Comparison of ENCODE assay signal across 11 cellular contexts in genomic region chr10:46019541-46020343, GRCh38. TPM values are rescaled to one million over a fixed set of nuclear protein-coding genes. Genes with fewer than 3 reads are reported as not detected.
A peak's percentile ranks its signal among the peaks of the same experiment; 100 is the strongest.
DNase-seq lines count a peak whose midpoint lies in the region; ATAC-seq, FAIRE-seq and TF ChIP-seq lines count a peak whose summit lies in the region.
"Had no signal": no experiment of that assay in that cellular context is flagged by ENCODE, and none has a peak within 500 bp of the region (broad histone marks: within the 10 kb centered on the region; RNA-seq: fewer than 3 reads in every experiment).

No MANE protein-coding gene starts in this region.

- no peak for TF ChIP-seq CTCF in GM12878 (IDR thresholded peaks at IDR 0.05 in 2 of 3, conservative IDR thresholded peaks at IDR 0.05 in 1 of 3; ENCODE audit: control insufficient read depth in 2 of 3, extremely low read depth in 1 of 3, insufficient read depth in 1 of 3, low read depth in 3 of 3, low read length in 3 of 3)
- TF ChIP-seq CTCF in right lobe of liver (IDR thresholded peaks at IDR 0.05), result no peak

- H3K9me3 ChIP-seq in GM12878 (replicated peaks; ENCODE audit: control insufficient read depth, insufficient read depth, low read length), result no peaks in the 10 kb centered on the region
- H3K9me3 ChIP-seq in right lobe of liver, result no peaks in the 10 kb centered on the region
- no peaks in the 10 kb centered on the region for H3K9me3 ChIP-seq in thymus (ENCODE audit: control insufficient read depth)

- DNase-seq in activated CD4-positive, alpha-beta T cell treated with anti-CD3 and anti-CD28 coated beads, Interleukin-2, amount 10 ng/mL, durations not matched to agents 24 days and 14 days, result peak; percentile 66
- DNase-seq in activated CD4-positive, alpha-beta T cell treated with anti-CD3 and anti-CD28 coated beads, Interleukin-2, amount 50 U/mL, for 48 hours, result no peak
- DNase-seq in GM12878 (ENCODE audit: low read depth, low spot score) (no peak), right lobe of liver (peak; percentile 30 to 69 (median 68)), DMS153 treated with DMSO at 0.1 percent for 48 hours (lab: John Stamatoyannopoulos, UW; ENCODE audit: unreplicated experiment) (no peak)
- DNase-seq: activated CD4-positive, alpha-beta T cell treated with anti-CD3 and anti-CD28 coated beads for 48 hours had no signal

- WGBS in GM12878 (ENCODE audit: insufficient coverage, insufficient replicate concordance, low lambda C conversion rate, missing lambda C conversion rate), result 75% methylated on average over 7 of the region's 7 CpGs
- WGBS in right lobe of liver (ENCODE audit: insufficient coverage, low coverage, low lambda C conversion rate, missing lambda C conversion rate), result 8% methylated on average over 7 of the region's 7 CpGs
- 72% methylated on average over 7 of the region's 7 CpGs for WGBS in thymus

- H3K4me1 ChIP-seq in GM12878 (ENCODE audit: control insufficient read depth, insufficient read depth, low read length) (peaks cover 12% of the 10 kb centered on the region), right lobe of liver (peaks cover 0 to 77% (median 30%) of the 10 kb centered on the region in 4 donors), thymus (ENCODE audit: control insufficient read depth, insufficient read depth, low read length) (peaks cover 17% of the 10 kb centered on the region)

- in situ Hi-C loops in GM12878 (cut with MboI), result loop anchor here (10.0 kb wide), 1 partner anchor 1015 kb away; the partner anchor contains the start of gene ZNF22

- H3K27me3 ChIP-seq in GM12878 (replicated peaks in 1 of 2; ENCODE audit: control insufficient read depth in 2 of 2, insufficient read depth in 2 of 2, low read length in 1 of 2) (no peaks in the 10 kb centered on the region), right lobe of liver (no peaks in the 10 kb centered on the region), thymus (ENCODE audit: control insufficient read depth, insufficient read depth) (no peaks in the 10 kb centered on the region)

- H3K4me2 ChIP-seq in GM12878 (ENCODE audit: control insufficient read depth, insufficient read depth), result peak overlapping the region; percentile 60

- TF ChIP-seq EP300 in GM12878 (IDR thresholded peaks at IDR 0.05; ENCODE audit: borderline replicate concordance in 1 of 2, control insufficient read depth in 1 of 2, low read depth in 2 of 2, low read length in 2 of 2), result no peak

- peaks cover 79% of the 10 kb centered on the region for H3K79me2 ChIP-seq in GM12878 (ENCODE audit: control insufficient read depth, insufficient read depth, low read length)

- peak overlapping the region; percentile 64 for H3K27ac ChIP-seq in GM12878 (ENCODE audit: control insufficient read depth, insufficient read depth)
- peak overlapping the region; percentile 47 to 93 (median 55) for H3K27ac ChIP-seq in right lobe of liver
- H3K27ac ChIP-seq in thymus (ENCODE audit: low read depth), result peak overlapping the region; percentile 61

- H3K27me3 Mint-ChIP-seq in activated CD4-positive, alpha-beta T cell treated with anti-CD3 and anti-CD28 coated beads, Interleukin-2, amount 10 ng/mL, durations not matched to agents 24 days and 14 days, result no peaks in the 10 kb centered on the region

- FAIRE-seq in GM12878 (lab: Jason Lieb, UNC), result no peak

- H3K36me3 ChIP-seq in GM12878 (ENCODE audit: control insufficient read depth in 2 of 2, insufficient read depth in 2 of 2, low read length in 1 of 2) (peaks cover 6 to 9% of the 10 kb centered on the region in 2 experiments; a peak in 3 of 4 replicates), right lobe of liver (peaks cover 0 to 12% (median 5%) of the 10 kb centered on the region in 4 donors), thymus (ENCODE audit: control insufficient read depth, insufficient read depth) (peaks cover 10% of the 10 kb centered on the region)

- intact Hi-C loops in activated CD4-positive, alpha-beta T cell treated with anti-CD3 and anti-CD28 coated beads, Interleukin-2, amount 10 ng/mL, durations not matched to agents 24 days and 14 days (cut with micrococcal nuclease), result loop anchor here (10.0 kb wide), 3 partner anchors 95 to 425 kb away; partner anchors contain the start of gene ANTXRL
- intact Hi-C loops in GM12878 (cut with micrococcal nuclease; ENCODE audit: unreplicated experiment) (loop anchor here (5.0 to 10.0 kb wide), 2 partner anchors 555 to 767 kb away; no protein-coding TSS in a partner anchor), right lobe of liver (cut with DNase I) (no loop called here)

- RAD21 ChIA-PET in GM12878 (lab: Charles Lee; ENCODE audit: unreplicated experiment), result no interaction called here

- H3K4me1 Mint-ChIP-seq in activated CD4-positive, alpha-beta T cell treated with anti-CD3 and anti-CD28 coated beads, Interleukin-2, amount 10 ng/mL, durations not matched to agents 24 days and 14 days, result peaks cover 47% of the 10 kb centered on the region

- H3K27ac Mint-ChIP-seq in activated CD4-positive, alpha-beta T cell treated with anti-CD3 and anti-CD28 coated beads, Interleukin-2, amount 10 ng/mL, durations not matched to agents 24 days and 14 days, result peak overlapping the region; percentile 16

- POLR2A ChIA-PET in GM12878 (lab: Charles Lee), result interaction anchor here (0.9 kb wide), 1 partner anchor 17 kb away, joined by 3 read pairs; no protein-coding TSS in a partner anchor

- peak overlapping the region; percentile 30 for H3K4me3 Mint-ChIP-seq in activated CD4-positive, alpha-beta T cell treated with anti-CD3 and anti-CD28 coated beads, Interleukin-2, amount 10 ng/mL, durations not matched to agents 24 days and 14 days

- H3K4me3 ChIP-seq in GM12878, result 0 out of 2 replicates have a peak overlapping the region, but pooled peaks have one; percentile 0
- peak overlapping the region in 2 of 3 donors; percentile 0 to 62 for H3K4me3 ChIP-seq in right lobe of liver
- no peak overlapping the region for H3K4me3 ChIP-seq in thymus (ENCODE audit: low read length)

- TF ChIP-seq POLR2A in GM12878 (IDR thresholded peaks at IDR 0.05; ENCODE audit: low read depth, low read length) (no peak), right lobe of liver (IDR thresholded peaks at IDR 0.05) (no peak)

- peak overlapping the region; percentile 1; the same call in 1 of the 2 replicates for H3K9ac ChIP-seq in GM12878 (ENCODE audit: control insufficient read depth, insufficient read depth, low read length)

- H3K36me3 Mint-ChIP-seq in activated CD4-positive, alpha-beta T cell treated with anti-CD3 and anti-CD28 coated beads, Interleukin-2, amount 10 ng/mL, durations not matched to agents 24 days and 14 days (ENCODE audit: low read depth), result peaks cover 22% of the 10 kb centered on the region

- H3K9me3 Mint-ChIP-seq in activated CD4-positive, alpha-beta T cell treated with anti-CD3 and anti-CD28 coated beads, Interleukin-2, amount 10 ng/mL, durations not matched to agents 24 days and 14 days, result no peaks in the 10 kb centered on the region

- SMC1A ChIA-PET in GM12878 (lab: Charles Lee; ENCODE audit: uncharacterized antibody, unreplicated experiment), result interaction anchor here (0.6 to 2.6 kb wide), 6 partner anchors 8 to 792 kb away, joined by 3 to 7 read pairs (median 3); no protein-coding TSS in a partner anchor

- no peak overlapping the region for H2AFZ ChIP-seq in GM12878 (ENCODE audit: control insufficient read depth, low read depth, low read length)

- CTCF ChIA-PET in GM12878 (lab: Yijun Ruan, JAX), result interaction anchor here (0.8 to 6.7 kb wide), 7 partner anchors 8 to 785 kb away, joined by 3 to 60 read pairs (median 3); partner anchors contain the start of gene NCOA4

- ATAC-seq in GM12878 (peak; percentile 46), right lobe of liver (peak; percentile 20 to 43 (median 36)), HG02840 (IDR thresholded peaks at IDR 0.05; ENCODE audit: low FRiP score, unreplicated experiment) (no peak), HG02642 (IDR thresholded peaks at IDR 0.05; ENCODE audit: poor library complexity, unreplicated experiment) (no peak)

- no peak for TF ChIP-seq RAD21 in GM12878 (IDR thresholded peaks at IDR 0.05; ENCODE audit: insufficient read depth, low read depth, low read length)

- H4K20me1 ChIP-seq in GM12878 (ENCODE audit: control insufficient read depth, insufficient read depth), result no peaks in the 10 kb centered on the region; the same call in 1 of the 2 replicates

- BruUV-seq in GM12878 (replicated peaks; lab: Mats Ljungman, UMichigan), result no TSS peak

RNA-seq across cellular contexts. Expression of gene NCOA4, which starts 10.7 kb away (rescaled TPM):
- 95.2 and 98.2 TPM in 2 replicates for total RNA-seq in activated CD4-positive, alpha-beta T cell treated with anti-CD3 and anti-CD28 coated beads, Interleukin-2, amount 10 ng/mL, durations not matched to agents 24 days and 14 days
- 22.0 and 24.4 TPM in 2 replicates for total RNA-seq in GM12878 (2013; cell fraction: nucleolus; rRNA removed)
- total RNA-seq in GM12878 (2014; rRNA removed), result 102 and 123 TPM in 2 replicates
- total RNA-seq in GM12878 (2014; rRNA removed; fragmentation: Illumina TruSeq; extraction: Trizol), result 117 and 119 TPM in 2 replicates
- 81.2 and 82.1 TPM in 2 replicates for total RNA-seq in GM12878 (2021)
- 41.8 TPM for polyA plus RNA-seq in GM12878 (2011; ENCODE audit: low read depth)
- 108 and 134 TPM in 2 replicates for polyA plus RNA-seq in GM12878 (2011; rRNA removed)
- polyA plus RNA-seq in GM12878 (2011; cell fraction: cytosol; rRNA removed), result 56.7 and 61.1 TPM in 2 replicates
- 34.3 and 35.8 TPM in 2 replicates for polyA plus RNA-seq in GM12878 (2011; cell fraction: nucleus; rRNA removed)
- polyA plus RNA-seq in GM12878 (2012), result 46.1 and 57.6 TPM in 2 replicates
- 103 and 125 TPM in 2 replicates for polyA plus RNA-seq in GM12878 (2014; fragmentation: Illumina TruSeq; extraction: Trizol)
- polyA plus RNA-seq in GM12878 (2014; fragmentation: Nextera tagmentation; extraction: Ambion mirVana), result 10 to 100 TPM; 57.5 to 62.6 TPM
- 50.3 and 58.5 TPM in 2 replicates for polyA plus RNA-seq in GM12878 (2014; rRNA removed)
- 100 to 1,000 TPM in 1 of 2 experiments, 10 to 100 TPM in 1; 98.4 to 104 TPM for polyA plus RNA-seq in GM12878 (2016; fragmentation: Nextera tagmentation; extraction: Ambion mirVana)
- 109 and 120 TPM in 2 replicates for polyA minus RNA-seq in GM12878 (2011; rRNA and poly(A)+ RNA removed)
- 35.3 and 36.5 TPM in 2 replicates for polyA minus RNA-seq in GM12878 (2011; cell fraction: cytosol; rRNA and poly(A)+ RNA removed)
- 16.2 and 21.3 TPM in 2 replicates for polyA minus RNA-seq in GM12878 (2011; cell fraction: nucleus; rRNA and poly(A)+ RNA removed)
- total RNA-seq in right lobe of liver, result 100 to 1,000 TPM; 130 to 224 (median 201) TPM
- polyA plus RNA-seq in thymus, result 75.2 TPM

RNA-seq across cellular contexts. Expression of gene MSMB, which starts 26.3 kb away (rescaled TPM):
- total RNA-seq in activated CD4-positive, alpha-beta T cell treated with anti-CD3 and anti-CD28 coated beads, Interleukin-2, amount 10 ng/mL, durations not matched to agents 24 days and 14 days, result not detected in 2 replicates
- not detected in 2 replicates for total RNA-seq in GM12878 (2013; cell fraction: nucleolus; rRNA removed)
- total RNA-seq in GM12878 (2014; rRNA removed) (not detected in 2 replicates), GM12878 (2014; rRNA removed; fragmentation: Illumina TruSeq; extraction: Trizol) (not detected in 2 replicates), GM12878 (2021) (not detected in 2 replicates), right lobe of liver (under 1 TPM in 1 of 6 experiments, not detected in 5; 0.84 TPM)
- polyA plus RNA-seq in GM12878 (2011; ENCODE audit: low read depth), result not detected
- polyA plus RNA-seq in GM12878 (2011; rRNA removed) (not detected in 2 replicates), GM12878 (2014; fragmentation: Illumina TruSeq; extraction: Trizol) (not detected in 2 replicates), GM12878 (2014; fragmentation: Nextera tagmentation; extraction: Ambion mirVana) (not detected), GM12878 (2014; rRNA removed) (not detected in 2 replicates), GM12878 (2016; fragmentation: Nextera tagmentation; extraction: Ambion mirVana) (not detected), thymus (8.6 TPM)
- polyA plus RNA-seq in GM12878 (2011; cell fraction: cytosol; rRNA removed), result not detected in 2 replicates
- not detected in 2 replicates for polyA plus RNA-seq in GM12878 (2011; cell fraction: nucleus; rRNA removed)
- not detected in 2 replicates for polyA plus RNA-seq in GM12878 (2012)
- not detected in 2 replicates for polyA minus RNA-seq in GM12878 (2011; rRNA and poly(A)+ RNA removed)
- not detected in 2 replicates for polyA minus RNA-seq in GM12878 (2011; cell fraction: cytosol; rRNA and poly(A)+ RNA removed)
- polyA minus RNA-seq in GM12878 (2011; cell fraction: nucleus; rRNA and poly(A)+ RNA removed), result not detected in 2 replicates
- total RNA-seq: M059J had no signal
- polyA plus RNA-seq: AG04450 had no signal

RNA-seq across cellular contexts. Expression of gene TIMM23, which starts 47.5 kb away (rescaled TPM):
- 105 and 110 TPM in 2 replicates for total RNA-seq in activated CD4-positive, alpha-beta T cell treated with anti-CD3 and anti-CD28 coated beads, Interleukin-2, amount 10 ng/mL, durations not matched to agents 24 days and 14 days
- 33.7 and 37.0 TPM in 2 replicates for total RNA-seq in GM12878 (2013; cell fraction: nucleolus; rRNA removed)
- 116 and 139 TPM in 2 replicates for total RNA-seq in GM12878 (2014; rRNA removed)
- 97.7 and 99.0 TPM in 2 replicates for total RNA-seq in GM12878 (2014; rRNA removed; fragmentation: Illumina TruSeq; extraction: Trizol)
- total RNA-seq in GM12878 (2021), result 85.5 and 90.0 TPM in 2 replicates
- polyA plus RNA-seq in GM12878 (2011; ENCODE audit: low read depth), result 60.9 TPM
- 152 and 170 TPM in 2 replicates for polyA plus RNA-seq in GM12878 (2011; rRNA removed)
- polyA plus RNA-seq in GM12878 (2011; cell fraction: cytosol; rRNA removed), result 81.2 and 104 TPM in 2 replicates
- 39.0 and 57.7 TPM in 2 replicates for polyA plus RNA-seq in GM12878 (2011; cell fraction: nucleus; rRNA removed)
- polyA plus RNA-seq in GM12878 (2012), result 59.7 and 62.3 TPM in 2 replicates
- polyA plus RNA-seq in GM12878 (2014; fragmentation: Illumina TruSeq; extraction: Trizol), result 127 and 139 TPM in 2 replicates
- 100 to 1,000 TPM in 1 of 2 experiments, 10 to 100 TPM in 1; 99.3 to 110 TPM for polyA plus RNA-seq in GM12878 (2014; fragmentation: Nextera tagmentation; extraction: Ambion mirVana)
- 117 and 124 TPM in 2 replicates for polyA plus RNA-seq in GM12878 (2014; rRNA removed)
- 100 to 1,000 TPM; 227 to 228 TPM for polyA plus RNA-seq in GM12878 (2016; fragmentation: Nextera tagmentation; extraction: Ambion mirVana)
- polyA minus RNA-seq in GM12878 (2011; rRNA and poly(A)+ RNA removed), result 63.2 and 84.1 TPM in 2 replicates
- 29.1 and 38.7 TPM in 2 replicates for polyA minus RNA-seq in GM12878 (2011; cell fraction: cytosol; rRNA and poly(A)+ RNA removed)
- 15.7 and 27.8 TPM in 2 replicates for polyA minus RNA-seq in GM12878 (2011; cell fraction: nucleus; rRNA and poly(A)+ RNA removed)
- total RNA-seq in right lobe of liver, result 10 to 100 TPM; 22.2 to 65.7 (median 30.3) TPM
- polyA plus RNA-seq in thymus, result 64.1 TPM

Comparison
In these comparisons a context has a peak if more than half of its experiments do, and no peak if none do; other contexts are left out.
1. DNase-seq: peak in activated CD4-positive, alpha-beta T cell treated with anti-CD3 and anti-CD28 coated beads, Interleukin-2, amount 10 ng/mL, durations not matched to agents 24 days and 14 days (single experiment) and right lobe of liver (3 of 3); none in activated CD4-positive, alpha-beta T cell treated with anti-CD3 and anti-CD28 coated beads, Interleukin-2, amount 50 U/mL, for 48 hours (0 of 2), GM12878 (single experiment) and DMS153 treated with DMSO at 0.1 percent for 48 hours (single experiment).
2. ATAC-seq: peak in GM12878 (single experiment) and right lobe of liver (4 of 4); none in HG02840 (single experiment) and HG02642 (single experiment).
3. intact Hi-C loops: an anchor here in activated CD4-positive, alpha-beta T cell treated with anti-CD3 and anti-CD28 coated beads, Interleukin-2, amount 10 ng/mL, durations not matched to agents 24 days and 14 days (10.0 kb wide) and GM12878 (5.0 to 10.0 kb wide); none called in right lobe of liver.
4. Peak in every context shown above with its lines, with median percentiles within 50 percentile points of each other: H3K27ac ChIP-seq.